ENCODE assay signal across 25 cellular contexts in the genomic region with DNA sequence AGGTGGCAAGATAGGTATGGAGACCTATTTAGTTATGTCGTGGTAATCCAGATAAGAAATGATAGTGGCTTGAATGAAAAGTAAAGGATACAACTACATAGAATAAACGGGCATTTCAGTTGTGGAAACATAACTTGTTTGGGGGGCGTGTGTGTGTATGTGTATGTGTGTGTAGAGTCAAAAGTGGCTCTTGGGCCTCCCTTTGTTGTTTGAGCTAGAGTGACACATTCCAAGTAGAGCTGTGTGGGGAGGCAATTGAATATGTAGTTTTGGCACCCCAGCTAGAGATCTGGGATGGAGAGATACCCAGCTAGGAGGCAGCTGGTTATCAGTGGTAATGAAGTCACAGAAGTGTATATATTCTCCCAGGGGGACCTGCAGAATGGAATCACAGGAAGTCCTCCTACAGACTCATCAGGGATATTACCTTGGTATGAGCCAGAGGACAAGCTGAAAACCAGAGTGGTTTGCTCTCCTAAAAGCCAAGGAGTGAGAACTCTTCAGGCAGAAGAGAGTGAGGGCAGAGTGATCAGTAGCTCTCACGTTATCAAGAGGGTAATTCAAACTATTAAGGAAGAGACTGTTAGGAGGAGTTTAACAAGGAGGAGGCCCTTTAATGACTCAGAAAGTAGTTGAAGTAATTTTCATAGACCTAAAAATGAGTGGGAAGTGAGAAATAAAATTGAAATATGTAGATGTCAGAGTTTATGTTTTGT. TPM values are rescaled to one million over a fixed set of nuclear protein-coding genes. Genes with fewer than 3 reads are reported as not detected.
"Had no signal": no experiment of that assay in that cellular context is flagged by ENCODE, and none has a peak within 500 bp of the region (broad histone marks: within the 10 kb centered on the region; RNA-seq: fewer than 3 reads in every experiment).

No MANE protein-coding gene starts in this region.

- H3K36me3 ChIP-seq: brain microvascular endothelial cell, prostate gland had no signal

- H3K4me3 Mint-ChIP-seq: stimulated activated naive CD8-positive, alpha-beta T cell treated with anti-CD3 and anti-CD28 coated beads, Interleukin-15, amount 100 ng/mL, for 72 hours; T-helper 2 cell treated with Interferon-gamma antibody and Interleukin-4, amounts not matched to agents 5 μg/mL and 100 μg/mL, for 36 hours; type B pancreatic cell had no signal

- ATAC-seq: left colon; right cardiac atrium; stimulated activated naive CD8-positive, alpha-beta T cell treated with anti-CD3 and anti-CD28 coated beads, Interleukin-15, amount 100 ng/mL, for 72 hours had no signal

- H3K27ac ChIP-seq: brain microvascular endothelial cell, prostate gland, skin epidermis had no signal

- DNase-seq: activated CD4-positive, alpha-beta T cell treated with anti-CD3 and anti-CD28 coated beads for 1 hour; activated CD4-positive, alpha-beta T cell treated with anti-CD3 and anti-CD28 coated beads, Interleukin-2, amount 50 U/mL, for 4 hours; activated naive CD4-positive, alpha-beta T cell treated with Interleukin-2 at 50 U/mL for 16 hours; activated T-cell treated with anti-CD3 and anti-CD28 coated beads for 4 hours; anterior cingulate cortex; brain microvascular endothelial cell; cortex of kidney; effector CD4-positive, alpha-beta T cell; head of caudate nucleus; left colon; midbrain; right cardiac atrium; stimulated activated CD4-positive, alpha-beta T cell treated with anti-CD3 and anti-CD28 coated beads, Interleukin-15, amount 100 ng/mL, for 24 hours; stimulated activated naive CD8-positive, alpha-beta T cell treated with anti-CD3 and anti-CD28 coated beads, Interleukin-15, amount 100 ng/mL, for 72 hours had no signal

- H3K4me3 ChIP-seq: lung, prostate gland, skin epidermis had no signal

- H3K9me3 ChIP-seq: prostate gland had no signal

- H3K36me3 Mint-ChIP-seq: type B pancreatic cell had no signal

- H3K27ac Mint-ChIP-seq: stimulated activated naive CD8-positive, alpha-beta T cell treated with anti-CD3 and anti-CD28 coated beads, Interleukin-15, amount 100 ng/mL, for 72 hours; T-helper 2 cell treated with Interferon-gamma antibody and Interleukin-4, amounts not matched to agents 5 μg/mL and 100 μg/mL, for 36 hours; type B pancreatic cell had no signal

- H3K4me1 ChIP-seq: prostate gland had no signal

- H3K9me3 Mint-ChIP-seq: stimulated activated naive CD8-positive, alpha-beta T cell treated with anti-CD3 and anti-CD28 coated beads, Interleukin-15, amount 100 ng/mL, for 72 hours; T-helper 2 cell treated with Interferon-gamma antibody and Interleukin-4, amounts not matched to agents 5 μg/mL and 100 μg/mL, for 36 hours; type B pancreatic cell had no signal

RNA-seq across cellular contexts. Expression of a gene that starts 5.1 kb away (rescaled TPM):
- total RNA-seq: fibroblast of lung, frontal cortex, myocyte, osteoblast, prostate gland, right cardiac atrium, temporal lobe had no signal
- polyA plus RNA-seq: fibroblast of lung, neural cell, right cardiac atrium had no signal
